Comparison of ENCODE assay signal across 29 cellular contexts in the genomic region with DNA sequence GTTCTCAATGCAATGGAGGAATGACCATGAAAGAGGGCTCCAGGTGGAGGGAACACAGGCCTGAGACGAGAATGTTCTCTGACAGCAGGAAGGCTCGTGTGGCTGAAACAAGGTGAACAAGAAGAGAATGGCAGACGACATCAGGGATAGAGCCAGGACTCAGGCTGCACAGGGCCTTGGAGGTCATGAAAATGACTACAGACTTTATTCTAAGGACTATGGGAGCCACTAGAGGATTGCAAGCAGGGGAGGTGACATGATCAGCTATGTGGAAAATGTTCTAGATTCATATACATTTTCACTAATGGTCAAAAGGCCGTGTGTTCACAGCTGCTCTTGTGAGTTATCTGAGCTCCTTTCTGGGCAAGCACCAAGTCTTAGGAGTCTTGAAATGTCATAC.
"Had no signal": no experiment of that assay in that cellular context is flagged by ENCODE, and none has a peak within 500 bp of the region (broad histone marks: within the 10 kb centered on the region; RNA-seq: fewer than 3 reads in every experiment).

No MANE protein-coding gene starts in this region.

- DNase-seq: colonic mucosa; cortex of kidney; dermis blood vessel endothelial cell; dorsolateral prefrontal cortex; effector CD4-positive, alpha-beta T cell; effector CD8-positive, alpha-beta T cell; effector memory CD4-positive, alpha-beta T cell; effector memory CD8-positive, alpha-beta T cell; endodermal cell; erythroblast; esophagus squamous epithelium; foreskin fibroblast; foreskin keratinocyte; foreskin melanocyte; gastrocnemius medialis; glutamatergic neuron; head of caudate nucleus; heart left ventricle; heart right ventricle had no signal

- ATAC-seq: effector memory CD8-positive, alpha-beta T cell; esophagus mucosa; foreskin keratinocyte; gastrocnemius medialis; gastroesophageal sphincter; heart left ventricle; heart right ventricle had no signal

- H3K4me1 ChIP-seq: colonic mucosa, esophagus muscularis mucosa, esophagus squamous epithelium, foreskin keratinocyte, gastrocnemius medialis, gastroesophageal sphincter, heart left ventricle, heart right ventricle had no signal

- H3K9me3 ChIP-seq: colonic mucosa, gastrocnemius medialis, heart left ventricle had no signal

- H3K36me3 ChIP-seq: colonic mucosa, esophagus muscularis mucosa, esophagus squamous epithelium, gastrocnemius medialis, gastroesophageal sphincter, heart left ventricle, heart right ventricle had no signal

- H3K27ac ChIP-seq: colonic mucosa, coronary artery, dorsolateral prefrontal cortex, epithelial cell of prostate, esophagus muscularis mucosa, esophagus squamous epithelium, foreskin keratinocyte, gastrocnemius medialis, gastroesophageal sphincter, heart left ventricle, heart right ventricle had no signal

- H3K27me3 ChIP-seq: colonic mucosa, dorsolateral prefrontal cortex, esophagus muscularis mucosa, esophagus squamous epithelium, foreskin keratinocyte, gastrocnemius medialis, gastroesophageal sphincter had no signal

- H3K4me3 ChIP-seq: colonic mucosa, coronary artery, dorsolateral prefrontal cortex, esophagus muscularis mucosa, esophagus squamous epithelium, gastrocnemius medialis, gastroesophageal sphincter, heart left ventricle, heart right ventricle had no signal

- FAIRE-seq: colon, endometrium, endothelial cell of umbilical vein, frontal cortex had no signal

- H3K27ac Mint-ChIP-seq: dendritic cell treated with granulocyte-macrophage colony-stimulating factor and Interleukin-4, amounts not matched to agents 40 ng/mL and 50 ng/mL, for 4 days; effector memory CD8-positive, alpha-beta T cell; endodermal cell had no signal

- H3K4me3 Mint-ChIP-seq: dendritic cell treated with granulocyte-macrophage colony-stimulating factor and Interleukin-4, amounts not matched to agents 40 ng/mL and 50 ng/mL, for 4 days; effector memory CD8-positive, alpha-beta T cell; endodermal cell had no signal
